15 cellular contexts compared by ENCODE assay signal in genomic region chr1:98732985-98733781, GRCh38.
DNase-seq lines count a peak whose midpoint lies in the region; ATAC-seq, FAIRE-seq and TF ChIP-seq lines count a peak whose summit lies in the region.
"Had no signal": no experiment of that assay in that cellular context is flagged by ENCODE, and none has a peak within 500 bp of the region (broad histone marks: within the 10 kb centered on the region; RNA-seq: fewer than 3 reads in every experiment).

No MANE protein-coding gene starts in this region.

- H3K9me3 ChIP-seq in endocrine pancreas (ENCODE audit: control insufficient read depth, low read length) (no peaks in the 10 kb centered on the region), small intestine (ENCODE audit: control insufficient read depth, low read depth) (no peaks in the 10 kb centered on the region)

- H3K27me3 ChIP-seq in endocrine pancreas (ENCODE audit: control insufficient read depth, insufficient read depth, low read length) (no peaks in the 10 kb centered on the region), small intestine (ENCODE audit: control insufficient read depth in 2 of 2, insufficient read depth in 2 of 2, low read length in 2 of 2) (no peaks in the 10 kb centered on the region)

- DNase-seq in small intestine (peak; percentile 77), coronary artery (ENCODE audit: low spot score) (no peak), erythroblast (lab: John Stamatoyannopoulos, UW) (no peak)
- DNase-seq in central memory CD4-positive, alpha-beta T cell: no peak
- DNase-seq: activated naive CD4-positive, alpha-beta T cell treated with anti-CD3 and anti-CD28 coated beads for 36 hours; CD4-positive, alpha-beta memory T cell; glutamatergic neuron; left cardiac atrium; NCI-H2171 treated with DMSO at 0.1 percent for 48 hours; nephron progenitor cell had no signal

- H3K4me1 ChIP-seq in endocrine pancreas (ENCODE audit: control insufficient read depth, insufficient read depth, low read length) (no peaks in the 10 kb centered on the region), small intestine (ENCODE audit: control insufficient read depth in 2 of 2, insufficient read depth in 1 of 2, low read depth in 1 of 2, low read length in 1 of 2) (peaks cover 0 to 6% of the 10 kb centered on the region in 2 donors)

- FAIRE-seq in small intestine (lab: Jason Lieb, UNC): no peak

- ATAC-seq in GM18870 (IDR thresholded peaks at IDR 0.05; ENCODE audit: unreplicated experiment) (peak; percentile 45), HG03066 (IDR thresholded peaks at IDR 0.05; ENCODE audit: low read depth, unreplicated experiment) (peak; percentile 73)
- ATAC-seq: left cardiac atrium, sciatic nerve, SK-N-SH treated with all-trans-retinoic acid at 6 μM for 48 hours had no signal

- H3K36me3 ChIP-seq in endocrine pancreas (ENCODE audit: control insufficient read depth, insufficient read depth, low read length): no peaks in the 10 kb centered on the region
- no peaks in the 10 kb centered on the region for H3K36me3 ChIP-seq in small intestine (ENCODE audit: control insufficient read depth in 2 of 2, insufficient read depth in 2 of 2, low read length in 2 of 2)

- TF ChIP-seq POLR2A in erythroblast (IDR thresholded peaks at IDR 0.05; ENCODE audit: low read length): no peak

- no peak for TF ChIP-seq CTCF in coronary artery (IDR thresholded peaks at IDR 0.05)

- H3K27ac ChIP-seq in small intestine (ENCODE audit: low read depth in 1 of 2, low read length in 1 of 2): peak overlapping the region in 1 of 2 donors; percentile 20
- H3K27ac ChIP-seq in coronary artery: no peak overlapping the region

- H3K9ac ChIP-seq in endocrine pancreas (ENCODE audit: control insufficient read depth, insufficient read depth, low read length): no peak overlapping the region

- H3K4me3 ChIP-seq in endocrine pancreas (ENCODE audit: control insufficient read depth, insufficient read depth, low read length) (peak overlapping the region; percentile 27), small intestine (ENCODE audit: low read depth in 1 of 2, low read length in 2 of 2) (no peak overlapping the region), coronary artery (no peak overlapping the region)

- WGBS in small intestine, 3 donors: 18 to 58% (median 30%) methylated on average over 9 of the region's 9 CpGs
